ENCODE assay signal across 19 cellular contexts in the genomic region with DNA sequence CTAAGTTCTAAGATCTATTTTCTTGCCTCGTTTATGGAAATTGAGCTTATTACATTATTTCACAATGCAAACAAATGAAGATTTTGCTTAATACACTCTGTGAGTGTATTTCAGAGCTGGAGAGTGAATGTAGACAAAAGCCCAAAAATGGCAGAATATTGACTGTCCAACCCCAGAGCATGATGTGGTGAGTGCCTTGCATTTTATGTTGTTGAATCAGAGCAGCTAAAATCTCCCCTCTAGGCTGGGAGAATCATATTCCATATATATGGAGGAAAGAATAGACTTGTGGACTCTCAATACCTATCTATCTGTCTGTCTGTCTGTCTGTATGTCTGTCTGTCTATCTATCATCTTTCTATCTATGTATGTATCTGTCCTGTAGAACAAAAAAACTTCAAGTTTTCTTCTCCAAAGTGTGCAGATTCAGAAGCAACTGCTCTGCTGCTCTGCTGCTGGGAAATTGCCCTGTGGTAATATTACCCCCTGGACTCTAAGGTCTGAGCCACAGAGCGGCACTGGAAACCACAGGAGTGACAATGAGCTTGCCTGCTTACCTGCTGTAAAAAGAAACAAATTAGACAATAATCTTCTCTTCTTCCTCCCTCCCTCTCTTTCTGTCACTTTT.
DNase-seq lines count a peak whose midpoint lies in the region; ATAC-seq and TF ChIP-seq lines count a peak whose summit lies in the region.
"Had no signal": no experiment of that assay in that cellular context is flagged by ENCODE, and none has a peak within 500 bp of the region (broad histone marks: within the 10 kb centered on the region; RNA-seq: fewer than 3 reads in every experiment).

No MANE protein-coding gene starts in this region.

- no peaks in the 10 kb centered on the region for H3K9me3 ChIP-seq in HEK293 (ENCODE audit: control insufficient read depth, insufficient read depth, low read depth, low read length)
- H3K9me3 ChIP-seq: upper lobe of right lung had no signal

- POLR2A ChIA-PET in HEK293 (lab: Yijun Ruan, JAX) = interaction anchor here (0.6 to 1.1 kb wide), 2 partner anchors 8 to 314 kb away, joined by 3 read pairs; no protein-coding TSS in a partner anchor

- no peak for ATAC-seq in HG02981 (IDR thresholded peaks at IDR 0.05; ENCODE audit: unreplicated experiment)
- ATAC-seq in HG02840 (IDR thresholded peaks at IDR 0.05; ENCODE audit: low FRiP score, unreplicated experiment) = no peak
- no peak for ATAC-seq in HG02623 (IDR thresholded peaks at IDR 0.05; ENCODE audit: unreplicated experiment)
- ATAC-seq: GM23338; stimulated activated effector memory CD8-positive, alpha-beta T cell treated with anti-CD3 and anti-CD28 coated beads, Interleukin-12 subunit alpha, Interleukin-12 subunit beta, amount 100 ng/mL, for 72 hours; upper lobe of right lung had no signal

- no peak overlapping the region for H3K4me3 ChIP-seq in HEK293 (ENCODE audit: low read depth, low read length)
- H3K4me3 ChIP-seq: GM23338, upper lobe of right lung had no signal

- H3K4me1 ChIP-seq in HEK293 (ENCODE audit: control insufficient read depth, insufficient read depth, low read length) = no peaks in the 10 kb centered on the region
- H3K4me1 ChIP-seq: upper lobe of right lung had no signal

- peak; percentile 27 for DNase-seq in A172 (ENCODE audit: low spot score)
- peak; percentile 14 for DNase-seq in amniotic stem cell (lab: John Stamatoyannopoulos, UW)
- peak; percentile 71 for DNase-seq in iris pigment epithelial cell (ENCODE audit: low read depth)
- no peak for DNase-seq in DMS53 treated with DMSO at 0.1 percent for 48 hours (lab: John Stamatoyannopoulos, UW; ENCODE audit: unreplicated experiment)
- DNase-seq: activated CD4-positive, alpha-beta T cell treated with anti-CD3 and anti-CD28 coated beads for 4 hours; activated naive CD8-positive, alpha-beta T cell treated with anti-CD3 and anti-CD28 coated beads for 36 hours; activated T-cell treated with anti-CD3 and anti-CD28 coated beads for 4 hours; COR-L47; KBM-7; NCI-H1694; NCI-H82; upper lobe of right lung had no signal

- no peak overlapping the region for H3K27ac ChIP-seq in HEK293 (ENCODE audit: extremely low read depth, low read depth, low read length)
- H3K27ac ChIP-seq: epithelial cell of prostate, upper lobe of right lung had no signal

- no peak for TF ChIP-seq CTCF in HEK293 (tag by site-specific recombination; IDR thresholded peaks at IDR 0.05)

- H3K36me3 ChIP-seq in HEK293 (ENCODE audit: control insufficient read depth in 2 of 2, insufficient read depth in 1 of 2, low read length in 2 of 2) = no peaks in the 10 kb centered on the region
- H3K36me3 ChIP-seq: upper lobe of right lung had no signal

- CTCF ChIA-PET in HEK293 (lab: Yijun Ruan, JAX) = interaction anchor here (0.6 to 0.9 kb wide), 3 partner anchors 46 to 540 kb away, joined by 3 read pairs; no protein-coding TSS in a partner anchor

TF ChIP-seq in HEK293, 187 proteins besides CTCF, POLR2A, EP300 and RAD21:
- peak; percentile 84 for TF ChIP-seq GLIS1 (tag by site-specific recombination; IDR thresholded peaks at IDR 0.05)
- no peak for TF ChIP-seq HOXD13 (CRISPR knock-in tag; IDR thresholded peaks at IDR 0.05; ENCODE audit: borderline replicate concordance)
TF ChIP-seq in HEK293: peak in this region for 1.
